24 cellular contexts compared by ENCODE assay signal in the genomic region with DNA sequence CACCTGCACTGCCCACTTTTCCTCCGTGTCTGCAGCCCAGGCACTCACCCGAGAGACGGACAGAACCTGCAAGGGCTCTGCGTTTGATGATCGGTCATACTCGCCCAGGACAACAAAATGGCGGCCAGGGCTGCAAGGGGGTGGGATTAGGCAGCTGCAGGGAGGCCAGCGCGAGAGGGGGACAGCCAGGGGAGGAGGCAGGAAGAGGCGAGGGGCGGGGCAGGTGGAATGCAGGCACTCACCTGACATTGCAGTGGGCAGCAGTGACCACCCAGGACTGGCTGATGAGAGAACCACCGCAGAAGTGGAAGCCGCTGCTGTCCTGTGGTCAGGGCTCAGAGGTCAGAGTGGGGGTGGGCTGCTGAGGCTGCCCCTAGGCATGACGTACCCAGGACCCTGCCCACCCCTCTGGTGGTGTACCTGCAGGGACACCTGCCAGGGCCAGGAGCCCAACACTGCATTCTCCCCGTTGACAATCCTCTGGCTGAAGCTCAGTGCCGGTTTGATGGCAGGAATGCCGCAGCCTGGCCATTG. TPM values are rescaled to one million over a fixed set of nuclear protein-coding genes. Genes with fewer than 3 reads are reported as not detected.
DNase-seq lines count a peak whose midpoint lies in the region; ATAC-seq, FAIRE-seq and TF ChIP-seq lines count a peak whose summit lies in the region.
"Had no signal": no experiment of that assay in that cellular context is flagged by ENCODE, and none has a peak within 500 bp of the region (broad histone marks: within the 10 kb centered on the region; RNA-seq: fewer than 3 reads in every experiment).

No MANE protein-coding gene starts in this region.

- no peak overlapping the region for H2AFZ ChIP-seq in K562 (ENCODE audit: low read depth, low read length)
- H2AFZ ChIP-seq: GM23338, PC-9 had no signal

- POLR2A ChIA-PET in activated CD4-positive, alpha-beta T cell treated with anti-CD3 and anti-CD28 coated beads for 36 hours (lab: Charles Lee) = no interaction called here
- POLR2A ChIA-PET in K562 (lab: Yijun Ruan, JAX) = interaction anchor here (0.7 to 2.5 kb wide), 5 partner anchors 9 to 39 kb away, joined by 3 to 8 read pairs (median 4); no protein-coding TSS in a partner anchor

- no peak overlapping the region for H3K27ac ChIP-seq in K562 (ENCODE audit: extremely low read depth, low read depth, low read length)
- H3K27ac ChIP-seq in pancreas = peak overlapping the region; percentile 33 to 80 (median 74)
- H3K27ac ChIP-seq: 22Rv1, PC-9 had no signal

- WGBS in K562 (ENCODE audit: insufficient coverage, low coverage, missing lambda C conversion rate) = 84% methylated on average over 15 of the region's 17 CpGs
- 38 to 45% methylated on average over 17 of the region's 17 CpGs for WGBS in pancreas, 2 donors

- H3K27me3 Mint-ChIP-seq in activated CD4-positive, alpha-beta T cell treated with anti-CD3 and anti-CD28 coated beads for 36 hours = no peaks in the 10 kb centered on the region
- H3K27me3 Mint-ChIP-seq in activated CD4-positive, alpha-beta T cell treated with anti-CD3 and anti-CD28 coated beads, Interleukin-2, amount 10 ng/mL, durations not matched to agents 24 days and 14 days = no peaks in the 10 kb centered on the region

- no peak for TF ChIP-seq EP300 in K562 (IDR thresholded peaks at IDR 0.05; ENCODE audit: low read length)

- no peaks in the 10 kb centered on the region for H3K9me3 Mint-ChIP-seq in activated CD4-positive, alpha-beta T cell treated with anti-CD3 and anti-CD28 coated beads for 36 hours (ENCODE audit: low read depth)
- H3K9me3 Mint-ChIP-seq in activated CD4-positive, alpha-beta T cell treated with anti-CD3 and anti-CD28 coated beads, Interleukin-2, amount 10 ng/mL, durations not matched to agents 24 days and 14 days = no peaks in the 10 kb centered on the region
- H3K9me3 Mint-ChIP-seq: GM23338 had no signal

- no peak for FAIRE-seq in K562 (lab: Jason Lieb, UNC)
- no peak for FAIRE-seq in pancreas (lab: Jason Lieb, UNC)
- FAIRE-seq: G401.6, HTR-8/SVneo had no signal

- no peak overlapping the region for H3K27ac Mint-ChIP-seq in activated CD4-positive, alpha-beta T cell treated with anti-CD3 and anti-CD28 coated beads for 36 hours
- no peak overlapping the region for H3K27ac Mint-ChIP-seq in activated CD4-positive, alpha-beta T cell treated with anti-CD3 and anti-CD28 coated beads, Interleukin-2, amount 10 ng/mL, durations not matched to agents 24 days and 14 days
- H3K27ac Mint-ChIP-seq: GM23338 had no signal

- no peak for ATAC-seq in activated CD4-positive, alpha-beta T cell treated with anti-CD3 and anti-CD28 coated beads for 36 hours
- ATAC-seq in K562 = no peak
- ATAC-seq in pancreas = no peak
- no peak for ATAC-seq in GM19463 (IDR thresholded peaks at IDR 0.05; ENCODE audit: unreplicated experiment)
- no peak for ATAC-seq in GM19324 (IDR thresholded peaks at IDR 0.05; ENCODE audit: low FRiP score, unreplicated experiment)
- ATAC-seq in GM21360 (IDR thresholded peaks at IDR 0.05; ENCODE audit: unreplicated experiment) = no peak
- no peak for ATAC-seq in GM19395 (IDR thresholded peaks at IDR 0.05; ENCODE audit: unreplicated experiment)
- ATAC-seq: GM23338, HCT116 had no signal

- TF ChIP-seq POLR2A in K562 (conservative IDR thresholded peaks at IDR 0.05) = no peak

- no peaks in the 10 kb centered on the region for H3K9me1 ChIP-seq in K562 (ENCODE audit: control insufficient read depth, insufficient read depth, low read length)

- intact Hi-C loops in activated CD4-positive, alpha-beta T cell treated with anti-CD3 and anti-CD28 coated beads for 36 hours (cut with DNase I, micrococcal nuclease) = no loop called here
- intact Hi-C loops in activated CD4-positive, alpha-beta T cell treated with anti-CD3 and anti-CD28 coated beads, Interleukin-2, amount 10 ng/mL, durations not matched to agents 24 days and 14 days (cut with micrococcal nuclease) = loop anchor here (10.0 kb wide), 1 partner anchor 266 kb away; a partner anchor contains a TSS
- intact Hi-C loops in K562 (cut with micrococcal nuclease) = loop anchor here (10.0 kb wide), 1 partner anchor 406 kb away; a partner anchor contains a TSS
- intact Hi-C loops in pancreas (cut with DNase I) = loop anchor here in 2 of 3 donors (5.0 to 10.0 kb wide), 4 partner anchors 33 to 406 kb away; a partner anchor contains a TSS

- no peak for TF ChIP-seq RAD21 in K562 (CRISPR knock-in tag; conservative IDR thresholded peaks at IDR 0.05 in 1 of 2, IDR thresholded peaks at IDR 0.05 in 1 of 2)

- no peak overlapping the region for H3K4me2 ChIP-seq in K562 (ENCODE audit: insufficient read depth, low read length)
- H3K4me2 ChIP-seq: GM23338, PC-9, SK-N-SH had no signal

- H3K4me1 ChIP-seq in K562 (replicated peaks in 1 of 2; ENCODE audit: control insufficient read depth in 2 of 2, insufficient read depth in 2 of 2, low read length in 2 of 2) (peaks cover 11 to 50% of the 10 kb centered on the region in 2 experiments; a peak in 3 of 5 replicates), pancreas (peaks cover 0 to 18% (median 8%) of the 10 kb centered on the region in 3 donors)

- CTCF ChIA-PET in activated CD4-positive, alpha-beta T cell treated with anti-CD3 and anti-CD28 coated beads for 36 hours (lab: Charles Lee) = interaction anchor here (1.2 to 1.6 kb wide), 4 partner anchors 9 to 115 kb away, joined by 3 to 5 read pairs (median 3); no protein-coding TSS in a partner anchor
- CTCF ChIA-PET in K562 (lab: Yijun Ruan, JAX; ENCODE audit: low intra/inter-chr PET ratio) = interaction anchor here (0.6 kb wide), 1 partner anchor 110 kb away, joined by 4 read pairs; no protein-coding TSS in a partner anchor

- peak; percentile 8 for DNase-seq in activated CD4-positive, alpha-beta T cell treated with anti-CD3 and anti-CD28 coated beads for 36 hours
- no peak for DNase-seq in activated CD4-positive, alpha-beta T cell treated with anti-CD3 and anti-CD28 coated beads, Interleukin-2, amount 10 ng/mL, durations not matched to agents 24 days and 14 days
- no peak for DNase-seq in K562 (ENCODE audit: extremely low read depth in 1 of 4, low spot score in 3 of 4)
- DNase-seq in pancreas = peak in 4 of 6 donors; percentile 51 to 87 (median 58)
- DNase-seq: C1 segment of cervical spinal cord, IMR-90, MV-4-11, NCI-H1105 treated with DMSO at 0.1 percent for 48 hours, NCI-H2029 treated with DMSO at 0.1 percent for 48 hours, NCI-H226, NCI-H748 treated with DMSO at 0.1 percent for 48 hours, PC-9, SIG-M5, SK-N-SH had no signal

- H3K36me3 ChIP-seq in K562 (ENCODE audit: control insufficient read depth, insufficient read depth, low read length) (peaks cover 24% of the 10 kb centered on the region; the same call in 2 of the 3 replicates), pancreas (peaks cover 0 to 5% (median 0%) of the 10 kb centered on the region in 3 donors)

- H3K79me2 ChIP-seq in K562 (ENCODE audit: control insufficient read depth, insufficient read depth, low read length) = peaks cover 24% of the 10 kb centered on the region

- TF ChIP-seq CTCF in K562 (IDR thresholded peaks at IDR 0.05 in 2 of 3, conservative IDR thresholded peaks at IDR 0.05 in 1 of 3; ENCODE audit: insufficient read depth in 2 of 3, low read depth in 1 of 3, low read length in 3 of 3) (no peak), pancreas (IDR thresholded peaks at IDR 0.05) (no peak)

- H3K9me3 ChIP-seq in K562 (replicated peaks; ENCODE audit: control insufficient read depth, insufficient read depth, low read depth, low read length) = no peaks in the 10 kb centered on the region
- no peaks in the 10 kb centered on the region for H3K9me3 ChIP-seq in pancreas
- H3K9me3 ChIP-seq: SK-N-SH had no signal

- in situ Hi-C loops in K562 (cut with MboI) = no loop called here

- H3K9ac ChIP-seq in K562 (ENCODE audit: insufficient read depth in 1 of 2, low read depth in 2 of 2, low read length in 2 of 2) = no peak overlapping the region
- H3K9ac ChIP-seq: SK-N-SH had no signal

- H3K4me3 Mint-ChIP-seq in activated CD4-positive, alpha-beta T cell treated with anti-CD3 and anti-CD28 coated beads for 36 hours = no peak overlapping the region
- H3K4me3 Mint-ChIP-seq in activated CD4-positive, alpha-beta T cell treated with anti-CD3 and anti-CD28 coated beads, Interleukin-2, amount 10 ng/mL, durations not matched to agents 24 days and 14 days = no peak overlapping the region
- H3K4me3 Mint-ChIP-seq: GM23338 had no signal

- H3K36me3 Mint-ChIP-seq in activated CD4-positive, alpha-beta T cell treated with anti-CD3 and anti-CD28 coated beads for 36 hours (ENCODE audit: low read depth) = peaks cover 36% of the 10 kb centered on the region
- H3K36me3 Mint-ChIP-seq in activated CD4-positive, alpha-beta T cell treated with anti-CD3 and anti-CD28 coated beads, Interleukin-2, amount 10 ng/mL, durations not matched to agents 24 days and 14 days (ENCODE audit: low read depth) = peaks cover 41% of the 10 kb centered on the region

- no peaks in the 10 kb centered on the region for H3K27me3 ChIP-seq in K562 (ENCODE audit: control insufficient read depth in 2 of 2, insufficient read depth in 2 of 2, low read length in 2 of 2)
- H3K27me3 ChIP-seq in pancreas = no peaks in the 10 kb centered on the region

- no peak overlapping the region for H3K4me3 ChIP-seq in K562
- H3K4me3 ChIP-seq in pancreas = peak overlapping the region; percentile 31 to 43 (median 43)
- H3K4me3 ChIP-seq: GM23338, PC-9 had no signal

- peaks cover 16% of the 10 kb centered on the region for H3K4me1 Mint-ChIP-seq in activated CD4-positive, alpha-beta T cell treated with anti-CD3 and anti-CD28 coated beads for 36 hours
- H3K4me1 Mint-ChIP-seq in activated CD4-positive, alpha-beta T cell treated with anti-CD3 and anti-CD28 coated beads, Interleukin-2, amount 10 ng/mL, durations not matched to agents 24 days and 14 days = peaks cover 13% of the 10 kb centered on the region

- no peaks in the 10 kb centered on the region; the same call in 1 of the 2 replicates for H4K20me1 ChIP-seq in K562 (replicated peaks; ENCODE audit: control insufficient read depth, insufficient read depth, low read length)

- no TSS peak for BruUV-seq in K562 (replicated peaks; lab: Mats Ljungman, UMichigan)

RNA-seq across cellular contexts. Expression of a gene that starts 0.9 kb away (rescaled TPM):
- total RNA-seq in activated CD4-positive, alpha-beta T cell treated with anti-CD3 and anti-CD28 coated beads for 36 hours = 1 to 10 TPM; 2.5 to 3.5 TPM
- total RNA-seq in activated CD4-positive, alpha-beta T cell treated with anti-CD3 and anti-CD28 coated beads, Interleukin-2, amount 10 ng/mL, durations not matched to agents 24 days and 14 days = 6.0 and 6.5 TPM in 2 replicates
- 6.7 and 9.8 TPM in 2 replicates for total RNA-seq in K562 (2011; cell fraction: chromatin; rRNA removed; ENCODE audit: low replicate concordance)
- 9.2 and 10.8 TPM in 2 replicates for total RNA-seq in K562 (2011; cell fraction: nucleolus; rRNA removed)
- 3.4 and 3.5 TPM in 2 replicates for total RNA-seq in K562 (2011; cell fraction: nucleoplasm; rRNA removed)
- 4.0 and 5.6 TPM in 2 replicates for total RNA-seq in K562 (2014; rRNA removed)
- 2.0 and 2.4 TPM in 2 replicates for total RNA-seq in K562 (2014; rRNA removed; fragmentation: Illumina TruSeq; extraction: Trizol)
- 2.4 and 3.4 TPM in 2 replicates for total RNA-seq in K562 (2015; rRNA removed; fragmentation: Illumina TruSeq; extraction: Trizol)
- 3.8 and 4.1 TPM in 2 replicates for total RNA-seq in K562 (2021)
- 1.4 TPM in 2 replicates for polyA plus RNA-seq in K562 (2011; rRNA removed)
- 2.0 and 5.9 TPM in 2 replicates for polyA plus RNA-seq in K562 (2011; cell fraction: cytosol; rRNA removed)
- polyA plus RNA-seq in K562 (2011; cell fraction: nucleus; rRNA removed) = 4.2 and 10.5 TPM in 2 replicates
- polyA plus RNA-seq in K562 (2012) = 1.8 and 4.6 TPM in 2 replicates
- 3.3 TPM in 2 replicates for polyA plus RNA-seq in K562 (2014; fragmentation: Illumina TruSeq; extraction: Trizol)
- polyA plus RNA-seq in K562 (2014; fragmentation: Nextera tagmentation; extraction: Ambion mirVana) = 1 to 10 TPM; 1.7 to 2.5 TPM
- polyA plus RNA-seq in K562 (2014; rRNA removed) = 5.2 and 5.5 TPM in 2 replicates
- 0.75 and 1.7 TPM in 2 replicates for polyA minus RNA-seq in K562 (2011; rRNA and poly(A)+ RNA removed)
- 0.95 and 1.7 TPM in 2 replicates for polyA minus RNA-seq in K562 (2011; cell fraction: cytosol; rRNA and poly(A)+ RNA removed)
- 0.78 and 2.2 TPM in 2 replicates for polyA minus RNA-seq in K562 (2011; cell fraction: nucleus; rRNA and poly(A)+ RNA removed)
- 1,000 to 10,000 TPM in 2 of 6 donors, 100 to 1,000 TPM in 4; 559 to 2,165 (median 815) TPM for total RNA-seq in pancreas
- 100 to 1,000 TPM; 580 to 609 TPM for polyA plus RNA-seq in pancreas
- total RNA-seq: M059J had no signal

RNA-seq across cellular contexts. Expression of a gene that starts 5.9 kb away (rescaled TPM):
- total RNA-seq in activated CD4-positive, alpha-beta T cell treated with anti-CD3 and anti-CD28 coated beads for 36 hours = 100 to 1,000 TPM; 123 to 195 TPM
- 211 and 214 TPM in 2 replicates for total RNA-seq in activated CD4-positive, alpha-beta T cell treated with anti-CD3 and anti-CD28 coated beads, Interleukin-2, amount 10 ng/mL, durations not matched to agents 24 days and 14 days
- total RNA-seq in K562 (2011; cell fraction: chromatin; rRNA removed; ENCODE audit: low replicate concordance) = 1.6 and 9.1 TPM in 2 replicates
- 14.7 and 18.7 TPM in 2 replicates for total RNA-seq in K562 (2011; cell fraction: nucleolus; rRNA removed)
- 7.4 and 9.6 TPM in 2 replicates for total RNA-seq in K562 (2011; cell fraction: nucleoplasm; rRNA removed)
- total RNA-seq in K562 (2014; rRNA removed) (101 and 105 TPM in 2 replicates), K562 (2014; rRNA removed; fragmentation: Illumina TruSeq; extraction: Trizol) (17.9 and 24.9 TPM in 2 replicates), K562 (2015; rRNA removed; fragmentation: Illumina TruSeq; extraction: Trizol) (53.1 and 53.4 TPM in 2 replicates), K562 (2021) (73.0 and 73.1 TPM in 2 replicates), pancreas (10 to 100 TPM; 40.0 to 62.2 (median 51.3) TPM)
- polyA plus RNA-seq in K562 (2011; rRNA removed) (17.3 and 21.0 TPM in 2 replicates), K562 (2014; fragmentation: Illumina TruSeq; extraction: Trizol) (11.7 and 44.6 TPM in 2 replicates), K562 (2014; fragmentation: Nextera tagmentation; extraction: Ambion mirVana) (10 to 100 TPM; 33.5 to 51.0 TPM), K562 (2014; rRNA removed) (94.1 and 118 TPM in 2 replicates), pancreas (100 to 1,000 TPM in 1 of 2 donors, 10 to 100 TPM in 1; 65.7 to 195 TPM)
- polyA plus RNA-seq in K562 (2011; cell fraction: cytosol; rRNA removed) = 46.1 and 143 TPM in 2 replicates
- 17.2 and 24.0 TPM in 2 replicates for polyA plus RNA-seq in K562 (2011; cell fraction: nucleus; rRNA removed)
- polyA plus RNA-seq in K562 (2012) = 84.8 and 94.3 TPM in 2 replicates
- polyA minus RNA-seq in K562 (2011; rRNA and poly(A)+ RNA removed) = 2.5 and 3.3 TPM in 2 replicates
- polyA minus RNA-seq in K562 (2011; cell fraction: cytosol; rRNA and poly(A)+ RNA removed) = 20.3 and 25.1 TPM in 2 replicates
- polyA minus RNA-seq in K562 (2011; cell fraction: nucleus; rRNA and poly(A)+ RNA removed) = 13.1 and 14.0 TPM in 2 replicates

RNA-seq across cellular contexts. Expression of a gene that starts 13.2 kb away (rescaled TPM):
- total RNA-seq in activated CD4-positive, alpha-beta T cell treated with anti-CD3 and anti-CD28 coated beads for 36 hours = 1 to 10 TPM; 9.1 to 9.9 TPM
- 16.5 and 18.2 TPM in 2 replicates for total RNA-seq in activated CD4-positive, alpha-beta T cell treated with anti-CD3 and anti-CD28 coated beads, Interleukin-2, amount 10 ng/mL, durations not matched to agents 24 days and 14 days
- total RNA-seq in K562 (2011; cell fraction: chromatin; rRNA removed; ENCODE audit: low replicate concordance) = 40.9 and 121 TPM in 2 replicates
- 59.7 and 75.9 TPM in 2 replicates for total RNA-seq in K562 (2011; cell fraction: nucleolus; rRNA removed)
- total RNA-seq in K562 (2011; cell fraction: nucleoplasm; rRNA removed) = 41.1 and 47.6 TPM in 2 replicates
- total RNA-seq in K562 (2014; rRNA removed) = 6.8 and 9.0 TPM in 2 replicates
- 3.0 and 3.2 TPM in 2 replicates for total RNA-seq in K562 (2014; rRNA removed; fragmentation: Illumina TruSeq; extraction: Trizol)
- total RNA-seq in K562 (2015; rRNA removed; fragmentation: Illumina TruSeq; extraction: Trizol) = 4.1 and 4.5 TPM in 2 replicates
- 14.2 and 21.0 TPM in 2 replicates for total RNA-seq in K562 (2021)
- polyA plus RNA-seq in K562 (2011; rRNA removed) = 6.7 and 14.9 TPM in 2 replicates
- polyA plus RNA-seq in K562 (2011; cell fraction: cytosol; rRNA removed) = 9.5 and 10.8 TPM in 2 replicates
- polyA plus RNA-seq in K562 (2011; cell fraction: nucleus; rRNA removed) = 72.6 and 86.1 TPM in 2 replicates
- polyA plus RNA-seq in K562 (2012) = 14.1 and 15.5 TPM in 2 replicates
- polyA plus RNA-seq in K562 (2014; fragmentation: Illumina TruSeq; extraction: Trizol) = 5.0 and 5.6 TPM in 2 replicates
- under 1 TPM; 0.46 to 0.94 TPM for polyA plus RNA-seq in K562 (2014; fragmentation: Nextera tagmentation; extraction: Ambion mirVana)
- polyA plus RNA-seq in K562 (2014; rRNA removed) = 7.6 and 14.9 TPM in 2 replicates
- 1.5 and 2.2 TPM in 2 replicates for polyA minus RNA-seq in K562 (2011; rRNA and poly(A)+ RNA removed)
- polyA minus RNA-seq in K562 (2011; cell fraction: cytosol; rRNA and poly(A)+ RNA removed) = 2.3 and 6.2 TPM in 2 replicates
- 8.9 and 10.0 TPM in 2 replicates for polyA minus RNA-seq in K562 (2011; cell fraction: nucleus; rRNA and poly(A)+ RNA removed)
- total RNA-seq in pancreas = 10 to 100 TPM in 2 of 6 donors, 1 to 10 TPM in 4; 2.8 to 12.4 (median 8.5) TPM
- polyA plus RNA-seq in pancreas = 10 to 100 TPM; 54.3 to 65.5 TPM

RNA-seq across cellular contexts. Expression of a gene that starts 37.7 kb away (rescaled TPM):
- 10 to 100 TPM; 11.7 to 11.9 TPM for total RNA-seq in activated CD4-positive, alpha-beta T cell treated with anti-CD3 and anti-CD28 coated beads for 36 hours
- 14.4 and 16.3 TPM in 2 replicates for total RNA-seq in activated CD4-positive, alpha-beta T cell treated with anti-CD3 and anti-CD28 coated beads, Interleukin-2, amount 10 ng/mL, durations not matched to agents 24 days and 14 days
- 20.7 and 55.9 TPM in 2 replicates for total RNA-seq in K562 (2011; cell fraction: chromatin; rRNA removed; ENCODE audit: low replicate concordance)
- total RNA-seq in K562 (2011; cell fraction: nucleolus; rRNA removed) = 27.2 and 30.7 TPM in 2 replicates
- total RNA-seq in K562 (2011; cell fraction: nucleoplasm; rRNA removed) = 23.5 and 24.8 TPM in 2 replicates
- total RNA-seq in K562 (2014; rRNA removed) (6.7 and 6.9 TPM in 2 replicates), K562 (2014; rRNA removed; fragmentation: Illumina TruSeq; extraction: Trizol) (3.7 and 4.6 TPM in 2 replicates), K562 (2015; rRNA removed; fragmentation: Illumina TruSeq; extraction: Trizol) (7.7 and 9.4 TPM in 2 replicates), K562 (2021) (17.1 and 20.9 TPM in 2 replicates), pancreas (10 to 100 TPM; 13.9 to 17.7 (median 15.7) TPM)
- polyA plus RNA-seq in K562 (2011; rRNA removed) (15.7 and 18.9 TPM in 2 replicates), K562 (2014; fragmentation: Illumina TruSeq; extraction: Trizol) (11.8 and 15.4 TPM in 2 replicates), K562 (2014; fragmentation: Nextera tagmentation; extraction: Ambion mirVana) (1 to 10 TPM in 1 of 2 experiments, under 1 TPM in 1; 0.96 to 1.0 TPM), K562 (2014; rRNA removed) (10.7 and 12.1 TPM in 2 replicates), pancreas (10 to 100 TPM; 12.7 to 15.9 TPM)
- polyA plus RNA-seq in K562 (2011; cell fraction: cytosol; rRNA removed) = 24.6 and 37.2 TPM in 2 replicates
- polyA plus RNA-seq in K562 (2011; cell fraction: nucleus; rRNA removed) = 21.2 and 32.6 TPM in 2 replicates
- 15.2 and 29.4 TPM in 2 replicates for polyA plus RNA-seq in K562 (2012)
- polyA minus RNA-seq in K562 (2011; rRNA and poly(A)+ RNA removed) = 13.8 and 19.3 TPM in 2 replicates
- 15.1 and 16.6 TPM in 2 replicates for polyA minus RNA-seq in K562 (2011; cell fraction: cytosol; rRNA and poly(A)+ RNA removed)
- 11.6 and 11.7 TPM in 2 replicates for polyA minus RNA-seq in K562 (2011; cell fraction: nucleus; rRNA and poly(A)+ RNA removed)

RNA-seq across cellular contexts. Expression of a gene that starts 37.7 kb away (rescaled TPM):
- 10 to 100 TPM; 21.8 to 25.8 TPM for total RNA-seq in activated CD4-positive, alpha-beta T cell treated with anti-CD3 and anti-CD28 coated beads for 36 hours
- total RNA-seq in activated CD4-positive, alpha-beta T cell treated with anti-CD3 and anti-CD28 coated beads, Interleukin-2, amount 10 ng/mL, durations not matched to agents 24 days and 14 days = 40.6 and 44.7 TPM in 2 replicates
- total RNA-seq in K562 (2011; cell fraction: chromatin; rRNA removed; ENCODE audit: low replicate concordance) = 178 and 539 TPM in 2 replicates
- total RNA-seq in K562 (2011; cell fraction: nucleolus; rRNA removed) = 265 and 279 TPM in 2 replicates
- total RNA-seq in K562 (2011; cell fraction: nucleoplasm; rRNA removed) = 167 and 175 TPM in 2 replicates
- 15.0 and 16.9 TPM in 2 replicates for total RNA-seq in K562 (2014; rRNA removed)
- total RNA-seq in K562 (2014; rRNA removed; fragmentation: Illumina TruSeq; extraction: Trizol) = 9.9 and 10.0 TPM in 2 replicates
- 10.4 and 11.6 TPM in 2 replicates for total RNA-seq in K562 (2015; rRNA removed; fragmentation: Illumina TruSeq; extraction: Trizol)
- 32.8 and 43.5 TPM in 2 replicates for total RNA-seq in K562 (2021)
- polyA plus RNA-seq in K562 (2011; rRNA removed) = 22.9 and 48.4 TPM in 2 replicates
- polyA plus RNA-seq in K562 (2011; cell fraction: cytosol; rRNA removed) = 30.2 and 36.7 TPM in 2 replicates
- 238 and 295 TPM in 2 replicates for polyA plus RNA-seq in K562 (2011; cell fraction: nucleus; rRNA removed)
- polyA plus RNA-seq in K562 (2012) = 24.3 and 29.4 TPM in 2 replicates
- 24.1 and 30.0 TPM in 2 replicates for polyA plus RNA-seq in K562 (2014; fragmentation: Illumina TruSeq; extraction: Trizol)
- polyA plus RNA-seq in K562 (2014; fragmentation: Nextera tagmentation; extraction: Ambion mirVana) = 1 to 10 TPM in 1 of 2 experiments, under 1 TPM in 1; 0.75 to 1.8 TPM
- 25.1 and 32.7 TPM in 2 replicates for polyA plus RNA-seq in K562 (2014; rRNA removed)
- 24.9 and 34.3 TPM in 2 replicates for polyA minus RNA-seq in K562 (2011; rRNA and poly(A)+ RNA removed)
- 24.5 and 42.6 TPM in 2 replicates for polyA minus RNA-seq in K562 (2011; cell fraction: cytosol; rRNA and poly(A)+ RNA removed)
- 67.9 and 90.5 TPM in 2 replicates for polyA minus RNA-seq in K562 (2011; cell fraction: nucleus; rRNA and poly(A)+ RNA removed)
- 10 to 100 TPM; 15.8 to 46.4 (median 27.9) TPM for total RNA-seq in pancreas
- polyA plus RNA-seq in pancreas = 10 to 100 TPM; 21.0 to 44.8 TPM

Comparison
In these comparisons a context has a peak if more than half of its experiments do, and no peak if none do; other contexts are left out.
1. DNase-seq: peak in activated CD4-positive, alpha-beta T cell treated with anti-CD3 and anti-CD28 coated beads for 36 hours (single experiment) and pancreas (4 of 6); none in activated CD4-positive, alpha-beta T cell treated with anti-CD3 and anti-CD28 coated beads, Interleukin-2, amount 10 ng/mL, durations not matched to agents 24 days and 14 days (single experiment) and K562 (0 of 4).
2. intact Hi-C loops: an anchor here in activated CD4-positive, alpha-beta T cell treated with anti-CD3 and anti-CD28 coated beads, Interleukin-2, amount 10 ng/mL, durations not matched to agents 24 days and 14 days (10.0 kb wide), K562 (10.0 kb wide) and pancreas (5.0 to 10.0 kb wide); none called in activated CD4-positive, alpha-beta T cell treated with anti-CD3 and anti-CD28 coated beads for 36 hours.
3. RNA of a gene that starts 0.9 kb away (total RNA-seq): 559 to 2,165 TPM in pancreas; 6.0 to 6.5 TPM in activated CD4-positive, alpha-beta T cell treated with anti-CD3 and anti-CD28 coated beads, Interleukin-2, amount 10 ng/mL, durations not matched to agents 24 days and 14 days, 2.0 to 10.8 TPM in K562 and 2.5 to 3.5 TPM in activated CD4-positive, alpha-beta T cell treated with anti-CD3 and anti-CD28 coated beads for 36 hours; every median in the first group is over 10 times any median in the second.